1 cellular context compared by ENCODE assay signal in genomic region chr4:184167576-184167975, GRCh38.
TF ChIP-seq lines count a peak whose summit lies in the region.

No MANE protein-coding gene starts in this region.

TF ChIP-seq in GM12878, 131 proteins besides CTCF, POLR2A, EP300 and RAD21 (continued from another document):
- TF ChIP-seq TCF12 (IDR thresholded peaks at IDR 0.05; ENCODE audit: low read depth, low read length), result peak; percentile 92
- peak; percentile 81 for TF ChIP-seq CREB1 (IDR thresholded peaks at IDR 0.05; ENCODE audit: low read depth)
- peak; percentile 78; the same call in 1 of the 2 replicates for TF ChIP-seq TCF3 (IDR thresholded peaks at IDR 0.05; ENCODE audit: borderline replicate concordance, insufficient read depth, low read depth, low read length)
- TF ChIP-seq YY1 (IDR thresholded peaks at IDR 0.05; ENCODE audit: low read depth, low read length), result no peak
- peak; percentile 74 for TF ChIP-seq SPI1 (IDR thresholded peaks at IDR 0.05; ENCODE audit: borderline replicate concordance, insufficient read depth, low read depth, low read length)
